1 cellular context compared by ENCODE assay signal in the genomic region with DNA sequence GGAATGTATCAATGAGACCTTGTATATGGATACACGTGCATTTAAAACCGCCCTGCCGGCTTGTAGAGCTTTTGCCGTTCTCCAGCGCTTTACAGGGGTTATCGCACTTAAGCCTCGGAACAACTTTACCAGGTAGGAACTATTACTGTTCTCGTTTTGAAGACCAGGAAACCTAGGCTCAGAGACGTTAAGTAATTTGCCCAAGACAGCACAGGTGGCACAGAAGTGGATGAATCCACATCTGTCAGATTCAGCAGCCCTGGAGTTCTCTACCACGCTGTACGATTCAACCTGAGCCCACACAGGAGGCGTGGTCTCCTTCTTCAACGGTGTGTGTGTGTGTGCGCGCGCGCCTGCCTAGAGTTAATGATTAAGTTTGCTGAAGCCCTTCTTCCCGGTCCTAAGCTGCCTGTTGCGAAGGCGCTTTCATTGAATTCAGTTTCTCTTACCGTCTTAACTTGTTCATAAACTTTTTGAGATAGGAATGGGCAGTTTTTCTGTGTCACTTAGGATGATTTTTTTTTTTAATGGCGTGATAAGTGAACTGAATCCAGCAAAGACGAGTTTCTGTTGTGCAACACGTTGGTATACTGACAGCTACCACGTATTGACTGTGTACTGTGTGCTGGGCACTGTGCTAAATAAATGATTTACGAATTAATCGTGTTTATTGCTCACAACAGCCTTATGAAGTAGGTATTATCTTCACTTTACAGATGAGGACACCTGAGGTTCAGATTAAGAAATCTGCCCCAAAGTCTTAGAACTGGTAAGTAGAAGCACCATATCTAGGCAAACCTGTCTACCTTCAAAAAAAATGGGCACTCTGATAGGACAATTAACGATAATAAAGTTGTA.
TF ChIP-seq lines count a peak whose summit lies in the region.

No MANE protein-coding gene starts in this region.

TF ChIP-seq in HEK293, 187 proteins besides CTCF, POLR2A, EP300 and RAD21 (continued from another document):
- TF ChIP-seq, protein P1, sequence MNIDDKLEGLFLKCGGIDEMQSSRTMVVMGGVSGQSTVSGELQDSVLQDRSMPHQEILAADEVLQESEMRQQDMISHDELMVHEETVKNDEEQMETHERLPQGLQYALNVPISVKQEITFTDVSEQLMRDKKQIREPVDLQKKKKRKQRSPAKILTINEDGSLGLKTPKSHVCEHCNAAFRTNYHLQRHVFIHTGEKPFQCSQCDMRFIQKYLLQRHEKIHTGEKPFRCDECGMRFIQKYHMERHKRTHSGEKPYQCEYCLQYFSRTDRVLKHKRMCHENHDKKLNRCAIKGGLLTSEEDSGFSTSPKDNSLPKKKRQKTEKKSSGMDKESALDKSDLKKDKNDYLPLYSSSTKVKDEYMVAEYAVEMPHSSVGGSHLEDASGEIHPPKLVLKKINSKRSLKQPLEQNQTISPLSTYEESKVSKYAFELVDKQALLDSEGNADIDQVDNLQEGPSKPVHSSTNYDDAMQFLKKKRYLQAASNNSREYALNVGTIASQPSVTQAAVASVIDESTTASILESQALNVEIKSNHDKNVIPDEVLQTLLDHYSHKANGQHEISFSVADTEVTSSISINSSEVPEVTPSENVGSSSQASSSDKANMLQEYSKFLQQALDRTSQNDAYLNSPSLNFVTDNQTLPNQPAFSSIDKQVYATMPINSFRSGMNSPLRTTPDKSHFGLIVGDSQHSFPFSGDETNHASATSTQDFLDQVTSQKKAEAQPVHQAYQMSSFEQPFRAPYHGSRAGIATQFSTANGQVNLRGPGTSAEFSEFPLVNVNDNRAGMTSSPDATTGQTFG (tag by site-specific recombination; IDR thresholded peaks at IDR 0.05; ENCODE audit: borderline replicate concordance) = no peak
- TF ChIP-seq ZNF830 (tag by site-specific recombination; IDR thresholded peaks at IDR 0.05; ENCODE audit: low read depth) = no peak
- TF ChIP-seq, protein P2, sequence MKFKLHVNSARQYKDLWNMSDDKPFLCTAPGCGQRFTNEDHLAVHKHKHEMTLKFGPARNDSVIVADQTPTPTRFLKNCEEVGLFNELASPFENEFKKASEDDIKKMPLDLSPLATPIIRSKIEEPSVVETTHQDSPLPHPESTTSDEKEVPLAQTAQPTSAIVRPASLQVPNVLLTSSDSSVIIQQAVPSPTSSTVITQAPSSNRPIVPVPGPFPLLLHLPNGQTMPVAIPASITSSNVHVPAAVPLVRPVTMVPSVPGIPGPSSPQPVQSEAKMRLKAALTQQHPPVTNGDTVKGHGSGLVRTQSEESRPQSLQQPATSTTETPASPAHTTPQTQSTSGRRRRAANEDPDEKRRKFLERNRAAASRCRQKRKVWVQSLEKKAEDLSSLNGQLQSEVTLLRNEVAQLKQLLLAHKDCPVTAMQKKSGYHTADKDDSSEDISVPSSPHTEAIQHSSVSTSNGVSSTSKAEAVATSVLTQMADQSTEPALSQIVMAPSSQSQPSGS (tag by site-specific recombination; IDR thresholded peaks at IDR 0.05; ENCODE audit: low read depth) = no peak
- TF ChIP-seq ZNF561 (tag by site-specific recombination; IDR thresholded peaks at IDR 0.05; ENCODE audit: borderline replicate concordance) = peak; percentile 50
- TF ChIP-seq, protein P3, sequence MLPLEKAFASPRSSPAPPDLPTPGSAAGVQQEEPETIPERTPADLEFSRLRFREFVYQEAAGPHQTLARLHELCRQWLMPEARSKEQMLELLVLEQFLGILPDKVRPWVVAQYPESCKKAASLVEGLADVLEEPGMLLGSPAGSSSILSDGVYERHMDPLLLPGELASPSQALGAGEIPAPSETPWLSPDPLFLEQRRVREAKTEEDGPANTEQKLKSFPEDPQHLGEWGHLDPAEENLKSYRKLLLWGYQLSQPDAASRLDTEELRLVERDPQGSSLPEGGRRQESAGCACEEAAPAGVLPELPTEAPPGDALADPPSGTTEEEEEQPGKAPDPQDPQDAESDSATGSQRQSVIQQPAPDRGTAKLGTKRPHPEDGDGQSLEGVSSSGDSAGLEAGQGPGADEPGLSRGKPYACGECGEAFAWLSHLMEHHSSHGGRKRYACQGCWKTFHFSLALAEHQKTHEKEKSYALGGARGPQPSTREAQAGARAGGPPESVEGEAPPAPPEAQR (tag by site-specific recombination; IDR thresholded peaks at IDR 0.05) = no peak
- no peak; the same call in 1 of the 2 replicates for TF ChIP-seq SP3 (tag by site-specific recombination; IDR thresholded peaks at IDR 0.05)
- no peak for TF ChIP-seq ZNF701 (tag by site-specific recombination; IDR thresholded peaks at IDR 0.05)
- TF ChIP-seq PRDM1 (tag by site-specific recombination; IDR thresholded peaks at IDR 0.05) = peak; percentile 66; the same call in 1 of the 2 replicates
- no peak for TF ChIP-seq ZNF529 (tag by site-specific recombination; IDR thresholded peaks at IDR 0.05; ENCODE audit: insufficient replicate concordance)
- no peak for TF ChIP-seq ZNF654 (tag by site-specific recombination; IDR thresholded peaks at IDR 0.05; ENCODE audit: low read depth)
- no peak for TF ChIP-seq ZNF624 (tag by site-specific recombination; IDR thresholded peaks at IDR 0.05)
- TF ChIP-seq, protein P4, sequence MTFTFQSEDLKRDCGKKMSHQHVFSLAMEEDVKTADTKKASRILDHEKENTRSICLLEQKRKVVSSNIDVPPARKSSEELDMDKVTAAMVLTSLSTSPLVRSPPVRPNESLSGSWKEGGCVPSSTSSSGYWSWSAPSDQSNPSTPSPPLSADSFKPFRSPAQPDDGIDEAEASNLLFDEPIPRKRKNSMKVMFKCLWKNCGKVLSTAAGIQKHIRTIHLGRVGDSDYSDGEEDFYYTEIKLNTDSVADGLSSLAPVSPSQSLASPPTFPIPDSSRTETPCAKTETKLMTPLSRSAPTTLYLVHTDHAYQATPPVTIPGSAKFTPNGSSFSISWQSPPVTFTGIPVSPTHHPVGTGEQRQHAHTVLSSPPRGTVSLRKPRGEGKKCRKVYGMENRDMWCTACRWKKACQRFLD (tag by site-specific recombination; IDR thresholded peaks at IDR 0.05) = no peak
- no peak for TF ChIP-seq ZNF132 (tag by site-specific recombination; IDR thresholded peaks at IDR 0.05; ENCODE audit: borderline replicate concordance)
- TF ChIP-seq, protein P5, sequence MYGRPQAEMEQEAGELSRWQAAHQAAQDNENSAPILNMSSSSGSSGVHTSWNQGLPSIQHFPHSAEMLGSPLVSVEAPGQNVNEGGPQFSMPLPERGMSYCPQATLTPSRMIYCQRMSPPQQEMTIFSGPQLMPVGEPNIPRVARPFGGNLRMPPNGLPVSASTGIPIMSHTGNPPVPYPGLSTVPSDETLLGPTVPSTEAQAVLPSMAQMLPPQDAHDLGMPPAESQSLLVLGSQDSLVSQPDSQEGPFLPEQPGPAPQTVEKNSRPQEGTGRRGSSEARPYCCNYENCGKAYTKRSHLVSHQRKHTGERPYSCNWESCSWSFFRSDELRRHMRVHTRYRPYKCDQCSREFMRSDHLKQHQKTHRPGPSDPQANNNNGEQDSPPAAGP (tag by site-specific recombination; IDR thresholded peaks at IDR 0.05) = 0 out of 2 replicates have a peak, but pooled peaks have one; percentile 22
- TF ChIP-seq, protein P6, sequence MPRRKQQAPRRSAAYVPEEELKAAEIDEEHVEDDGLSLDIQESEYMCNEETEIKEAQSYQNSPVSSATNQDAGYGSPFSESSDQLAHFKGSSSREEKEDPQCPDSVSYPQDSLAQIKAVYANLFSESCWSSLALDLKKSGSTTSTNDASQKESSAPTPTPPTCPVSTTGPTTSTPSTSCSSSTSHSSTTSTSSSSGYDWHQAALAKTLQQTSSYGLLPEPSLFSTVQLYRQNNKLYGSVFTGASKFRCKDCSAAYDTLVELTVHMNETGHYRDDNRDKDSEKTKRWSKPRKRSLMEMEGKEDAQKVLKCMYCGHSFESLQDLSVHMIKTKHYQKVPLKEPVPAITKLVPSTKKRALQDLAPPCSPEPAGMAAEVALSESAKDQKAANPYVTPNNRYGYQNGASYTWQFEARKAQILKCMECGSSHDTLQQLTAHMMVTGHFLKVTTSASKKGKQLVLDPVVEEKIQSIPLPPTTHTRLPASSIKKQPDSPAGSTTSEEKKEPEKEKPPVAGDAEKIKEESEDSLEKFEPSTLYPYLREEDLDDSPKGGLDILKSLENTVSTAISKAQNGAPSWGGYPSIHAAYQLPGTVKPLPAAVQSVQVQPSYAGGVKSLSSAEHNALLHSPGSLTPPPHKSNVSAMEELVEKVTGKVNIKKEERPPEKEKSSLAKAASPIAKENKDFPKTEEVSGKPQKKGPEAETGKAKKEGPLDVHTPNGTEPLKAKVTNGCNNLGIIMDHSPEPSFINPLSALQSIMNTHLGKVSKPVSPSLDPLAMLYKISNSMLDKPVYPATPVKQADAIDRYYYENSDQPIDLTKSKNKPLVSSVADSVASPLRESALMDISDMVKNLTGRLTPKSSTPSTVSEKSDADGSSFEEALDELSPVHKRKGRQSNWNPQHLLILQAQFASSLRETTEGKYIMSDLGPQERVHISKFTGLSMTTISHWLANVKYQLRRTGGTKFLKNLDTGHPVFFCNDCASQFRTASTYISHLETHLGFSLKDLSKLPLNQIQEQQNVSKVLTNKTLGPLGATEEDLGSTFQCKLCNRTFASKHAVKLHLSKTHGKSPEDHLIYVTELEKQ (tag by site-specific recombination; IDR thresholded peaks at IDR 0.05; ENCODE audit: borderline replicate concordance) = 0 out of 2 replicates have a peak, but pooled peaks have one; percentile 10
- TF ChIP-seq ZNF560 (tag by site-specific recombination; IDR thresholded peaks at IDR 0.05; ENCODE audit: borderline replicate concordance) = no peak
- peak; percentile 98 for TF ChIP-seq SCRT2 (tag by site-specific recombination; IDR thresholded peaks at IDR 0.05)
